37 cellular contexts compared by ENCODE assay signal in genomic region chr16:87625241-87625797, GRCh38. TPM values are rescaled to one million over a fixed set of nuclear protein-coding genes. Genes with fewer than 3 reads are reported as not detected.
"Had no signal": no experiment of that assay in that cellular context is flagged by ENCODE, and none has a peak within 500 bp of the region (broad histone marks: within the 10 kb centered on the region; RNA-seq: fewer than 3 reads in every experiment).

No MANE protein-coding gene starts in this region.

- DNase-seq: Karpas-422, Kasumi-1, MG63, MM.1S, MV-4-11, NCI-H1048, NCI-H1092, NCI-H1092 treated with DMSO at 0.1 percent for 48 hours, NCI-H1105, NCI-H1105 treated with DMSO at 0.1 percent for 48 hours, NCI-H1417, NCI-H1417 treated with DMSO at 0.1 percent for 48 hours, NCI-H1436, NCI-H1436 treated with DMSO at 0.1 percent for 48 hours, NCI-H146, NCI-H1694, NCI-H1694 treated with DMSO at 0.1 percent for 48 hours, NCI-H187, NCI-H187 treated with DMSO at 0.1 percent for 48 hours, NCI-H1930, NCI-H2029, NCI-H2029 treated with DMSO at 0.1 percent for 48 hours, NCI-H2081, NCI-H2081 treated with DMSO at 0.1 percent for 48 hours, NCI-H2107, NCI-H2171, NCI-H2171 treated with DMSO at 0.1 percent for 48 hours, NCI-H2227 treated with DMSO at 0.1 percent for 48 hours, NCI-H226, NCI-H345, NCI-H446, NCI-H446 treated with DMSO at 0.1 percent for 48 hours, NCI-H510A, NCI-H510A treated with DMSO at 0.1 percent for 48 hours, NCI-H524 had no signal

- H3K4me3 ChIP-seq: MG63 had no signal

- H3K9me3 ChIP-seq: MG63 had no signal

- H3K36me3 ChIP-seq: MG63 had no signal

- H3K27me3 ChIP-seq: MG63 had no signal

RNA-seq across cellular contexts. Expression of gene JPH3, which starts 23.0 kb away (rescaled TPM):
- total RNA-seq: LHCN-M2, MCF 10A had no signal
